Comparison of ENCODE assay signal across 8 cellular contexts in genomic region chr4:83644677-83645639, GRCh38.
DNase-seq lines count a peak whose midpoint lies in the region; ATAC-seq and TF ChIP-seq lines count a peak whose summit lies in the region.

No MANE protein-coding gene starts in this region.

- H3K9me3 ChIP-seq in HCT116 (ENCODE audit: control insufficient read depth in 1 of 2, insufficient read depth in 1 of 2, low read depth in 1 of 2, low read length in 2 of 2) (no peaks in the 10 kb centered on the region), mucosa of descending colon (no peaks in the 10 kb centered on the region)

- peak; percentile 90 for TF ChIP-seq RAD21 in HCT116 (IDR thresholded peaks at IDR 0.05; ENCODE audit: low read depth)

- no peaks in the 10 kb centered on the region for H3K9me2 ChIP-seq in HCT116 (ENCODE audit: insufficient read depth)

- H3K4me2 ChIP-seq in HCT116 (ENCODE audit: low read length): peak overlapping the region; percentile 11; the same call in 1 of the 2 replicates

- H3K4me1 ChIP-seq in HCT116 (ENCODE audit: control insufficient read depth in 1 of 2, insufficient read depth in 2 of 2, low read length in 2 of 2) (no peaks in the 10 kb centered on the region), mucosa of descending colon (ENCODE audit: low read depth) (no peaks in the 10 kb centered on the region)

- peak; percentile 76 for ATAC-seq in HCT116
- peak; percentile 82 for ATAC-seq in mucosa of descending colon
- ATAC-seq in HG02840 (IDR thresholded peaks at IDR 0.05; ENCODE audit: low FRiP score, unreplicated experiment): no peak

- H3K9ac ChIP-seq in HCT116 (ENCODE audit: low read length): no peak overlapping the region

- BruUV-seq in HCT116 (replicated peaks; lab: Mats Ljungman, UMichigan): no TSS peak

- peak; percentile 62 for DNase-seq in EH (ENCODE audit: low read depth)
- peak; percentile 57 for DNase-seq in HCT116 (ENCODE audit: low read depth, low spot score)
- peak; percentile 79 for DNase-seq in NB4 (ENCODE audit: low read depth)
- peak; percentile 65 for DNase-seq in SKM-1 (lab: John Stamatoyannopoulos, UW; ENCODE audit: unreplicated experiment)
- peak; percentile 3 for DNase-seq in effector CD4-positive, alpha-beta T cell
- DNase-seq in mucosa of descending colon: no peak

- TF ChIP-seq POLR2A in HCT116 (IDR thresholded peaks at IDR 0.05; ENCODE audit: borderline replicate concordance, extremely low read depth, insufficient read depth, insufficient read length) (no peak), NB4 (IDR thresholded peaks at IDR 0.05; ENCODE audit: extremely low read depth, insufficient read length) (no peak)

- RAD21 ChIA-PET in HCT116 (lab: Charles Lee; ENCODE audit: low non-redundant PET in 1 of 2, low total read pairs in 2 of 2, uncharacterized antibody in 2 of 2, unreplicated experiment in 2 of 2): interaction anchor here in 1 of 2 experiments (0.5 kb wide), 1 partner anchor 126 kb away, joined by 3 read pairs; no protein-coding TSS in a partner anchor

- no peaks in the 10 kb centered on the region for H3K79me2 ChIP-seq in HCT116 (ENCODE audit: insufficient read depth, low read length)

- H3K27me3 ChIP-seq in HCT116 (ENCODE audit: insufficient read depth, low read length): no peaks in the 10 kb centered on the region

- peak overlapping the region; percentile 89 for H2AFZ ChIP-seq in HCT116 (ENCODE audit: low read depth, low read length, poor library complexity, severe bottlenecking)

- intact Hi-C loops in HCT116 (cut with micrococcal nuclease) (loop anchor here (1.0 to 10.0 kb wide), 4 partner anchors 153 to 1330 kb away; no protein-coding TSS in a partner anchor), mucosa of descending colon (cut with DNase I, micrococcal nuclease) (loop anchor here in 1 of 2 donors (5.0 to 10.0 kb wide), 2 partner anchors 138 to 880 kb away; no protein-coding TSS in a partner anchor)

- TF ChIP-seq CTCF in 22Rv1 (IDR thresholded peaks at IDR 0.05) (peak; percentile 90), HCT116 (IDR thresholded peaks at IDR 0.05 in 2 of 3, conservative IDR thresholded peaks at IDR 0.05 in 1 of 3; ENCODE audit: borderline replicate concordance in 1 of 3, insufficient read depth in 1 of 3, low read depth in 2 of 3, low read length in 2 of 3) (peak; percentile 75 to 95 (median 77)), NB4 (IDR thresholded peaks at IDR 0.05; ENCODE audit: low read depth, low read length) (peak; percentile 67), mucosa of descending colon (IDR thresholded peaks at IDR 0.05) (peak; percentile 58)

- H3K27ac ChIP-seq in 22Rv1 (no peak overlapping the region), HCT116 (ENCODE audit: low read depth, low read length) (no peak overlapping the region)

- H3K4me3 ChIP-seq in HCT116 (replicated peaks in 1 of 2; ENCODE audit: low read depth in 1 of 2, low read length in 2 of 2): no peak overlapping the region
- H3K4me3 ChIP-seq in NB4 (ENCODE audit: low read depth, low read length): no peak overlapping the region
- H3K4me3 ChIP-seq in mucosa of descending colon: no peak overlapping the region

- no peaks in the 10 kb centered on the region for H4K20me1 ChIP-seq in HCT116 (ENCODE audit: insufficient read depth)

- CTCF ChIA-PET in HCT116 (lab: Charles Lee): interaction anchor here (0.9 to 2.5 kb wide), 12 partner anchors 10 to 1326 kb away, joined by 3 to 8 read pairs (median 4); partner anchors contain the start of gene NKX6-1

- POLR2A ChIA-PET in HCT116 (lab: Charles Lee): no interaction called here

- H3K36me3 ChIP-seq in HCT116 (ENCODE audit: control insufficient read depth in 1 of 2, insufficient read depth in 2 of 2, low read length in 2 of 2): no peaks in the 10 kb centered on the region
- no peaks in the 10 kb centered on the region for H3K36me3 ChIP-seq in mucosa of descending colon (ENCODE audit: low read depth)

TF ChIP-seq in HCT116, 20 proteins besides CTCF, POLR2A, EP300 and RAD21:
- TF ChIP-seq POLR2AphosphoS5 (IDR thresholded peaks at IDR 0.05; ENCODE audit: low read depth, low read length) (no peak), CEBPB (IDR thresholded peaks at IDR 0.05; ENCODE audit: low read depth) (peak; percentile 71), ZNF274 (IDR thresholded peaks at IDR 0.05; ENCODE audit: low read depth, low read length) (no peak), JUND (IDR thresholded peaks at IDR 0.05) (no peak), CBX3 (IDR thresholded peaks at IDR 0.05; ENCODE audit: low read depth) (no peak), ZFX (IDR thresholded peaks at IDR 0.05) (no peak), TCF7L2 (IDR thresholded peaks at IDR 0.05; ENCODE audit: borderline replicate concordance, extremely low read depth, insufficient read depth, insufficient read length) (no peak)
TF ChIP-seq in HCT116: peak in this region for 1.

Comparison
In these comparisons a context has a peak if more than half of its experiments do, and no peak if none do; other contexts are left out.
1. DNase-seq: peak in EH (single experiment), HCT116 (single experiment), NB4 (single experiment), SKM-1 (single experiment) and effector CD4-positive, alpha-beta T cell (single experiment); none in mucosa of descending colon (0 of 3).
2. Peak in every context shown above with its lines, with median percentiles within 50 percentile points of each other: CTCF ChIP-seq.